Comparison of ENCODE assay signal across 31 cellular contexts in the genomic region with DNA sequence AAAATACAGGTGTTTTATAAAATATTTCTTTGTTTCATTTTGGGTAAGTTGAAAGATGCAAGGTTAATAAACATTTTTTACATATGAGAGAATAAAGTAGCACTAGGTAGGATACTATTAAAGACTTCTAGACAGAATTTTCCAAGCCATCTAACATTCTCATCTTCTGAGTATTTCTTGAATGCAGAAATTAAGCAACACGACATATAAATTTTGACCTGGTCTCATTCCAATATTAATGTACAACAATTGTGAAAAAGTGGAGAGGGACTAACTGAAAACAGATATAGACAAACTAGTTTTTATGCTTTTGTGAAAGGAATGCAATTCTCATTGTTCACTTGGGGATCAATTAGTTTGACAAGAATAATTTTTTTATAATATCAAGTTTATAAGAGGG.
"Had no signal": no experiment of that assay in that cellular context is flagged by ENCODE, and none has a peak within 500 bp of the region (broad histone marks: within the 10 kb centered on the region; RNA-seq: fewer than 3 reads in every experiment).

No MANE protein-coding gene starts in this region.

- H3K27ac ChIP-seq: neutrophil, ovary, parathyroid adenoma, psoas muscle, right lobe of liver, sigmoid colon, suprapubic skin, testis, tibial artery, transverse colon, upper lobe of right lung, uterus had no signal

- DNase-seq: naive thymus-derived CD8-positive, alpha-beta T cell; nephron progenitor cell; nucleus accumbens; ovary; posterior cingulate gyrus; psoas muscle; right cardiac atrium; right lobe of liver; sigmoid colon; small intestine; stimulated activated CD4-positive, alpha-beta T cell treated with anti-CD3 and anti-CD28 coated beads, Interleukin-15, amount 100 ng/mL, for 24 hours; stimulated activated CD4-positive, alpha-beta T cell treated with anti-CD3 and anti-CD28 coated beads, Interleukin-4, amount 100 ng/mL, for 1 hour; stimulated activated CD4-positive, alpha-beta T cell treated with anti-CD3 and anti-CD28 coated beads, Interleukin-4, amount 100 ng/mL, for 4 hours; stimulated activated CD8-positive, alpha-beta memory T cell treated with anti-CD3 and anti-CD28 coated beads, Interleukin-4, amount 100 ng/mL, for 48 hours; stimulated activated naive CD4-positive, alpha-beta T cell; stimulated activated naive CD8-positive, alpha-beta T cell treated with anti-CD3 and anti-CD28 coated beads, Interleukin-15, amount 100 ng/mL, for 72 hours; stimulated activated naive CD8-positive, alpha-beta T cell treated with anti-CD3 and anti-CD28 coated beads, Interleukin-15, Interleukin-2, amounts not matched to agents 100 U/mL and 50 U/mL, for 24 hours; substantia nigra; testis; tibial artery; transverse colon; upper lobe of right lung; uterus had no signal

- H3K27me3 Mint-ChIP-seq: natural killer cell treated with Interleukin-12 subunit alpha and Interleukin-12 subunit beta and Interleukin-15 and Interleukin-18, amount 100 ng/mL, for 72 hours; stimulated activated memory B cell treated with anti-CD40 and anti-IgM and Interleukin-4, amounts not matched to agents 10 μg/mL and 1 μg/mL and 100 μg/mL, for 72 hours had no signal

- H2AFZ ChIP-seq: parathyroid adenoma had no signal

- H3K4me3 Mint-ChIP-seq: naive thymus-derived CD8-positive, alpha-beta T cell; natural killer cell treated with Interleukin-12 subunit alpha and Interleukin-12 subunit beta and Interleukin-15 and Interleukin-18, amount 100 ng/mL, for 72 hours; nephron progenitor cell; neural crest cell; stimulated activated memory B cell treated with anti-CD40 and anti-IgM and Interleukin-4, amounts not matched to agents 10 μg/mL and 1 μg/mL and 100 μg/mL, for 72 hours; stimulated activated naive CD8-positive, alpha-beta T cell treated with anti-CD3 and anti-CD28 coated beads, Interleukin-15, amount 100 ng/mL, for 72 hours; type B pancreatic cell had no signal

- H3K36me3 ChIP-seq: neutrophil, ovary, right lobe of liver, sigmoid colon, suprapubic skin, tibial artery, transverse colon, upper lobe of right lung, uterus had no signal

- ATAC-seq: naive thymus-derived CD8-positive, alpha-beta T cell; natural killer cell treated with Interleukin-12 subunit alpha and Interleukin-12 subunit beta and Interleukin-15 and Interleukin-18, amount 100 ng/mL, for 72 hours; psoas muscle; right cardiac atrium; right lobe of liver; stimulated activated memory B cell treated with anti-CD40 and anti-IgM and Interleukin-4, amounts not matched to agents 10 μg/mL and 1 μg/mL and 100 μg/mL, for 72 hours; stimulated activated naive CD8-positive, alpha-beta T cell treated with anti-CD3 and anti-CD28 coated beads, Interleukin-15, amount 100 ng/mL, for 72 hours; stimulated activated naive CD8-positive, alpha-beta T cell treated with anti-CD3 and anti-CD28 coated beads, Interleukin-15, Interleukin-2, amounts not matched to agents 100 U/mL and 50 U/mL, for 24 hours; upper lobe of right lung had no signal

- H3K4me1 ChIP-seq: parathyroid adenoma, right lobe of liver, testis, transverse colon, upper lobe of right lung, uterus had no signal

- H3K36me3 Mint-ChIP-seq: naive thymus-derived CD8-positive, alpha-beta T cell; natural killer cell treated with Interleukin-12 subunit alpha and Interleukin-12 subunit beta and Interleukin-15 and Interleukin-18, amount 100 ng/mL, for 72 hours; stimulated activated memory B cell treated with anti-CD40 and anti-IgM and Interleukin-4, amounts not matched to agents 10 μg/mL and 1 μg/mL and 100 μg/mL, for 72 hours; type B pancreatic cell had no signal

- H3K9ac ChIP-seq: parathyroid adenoma had no signal

- H3K4me1 Mint-ChIP-seq: neural crest cell; stimulated activated memory B cell treated with anti-CD40 and anti-IgM and Interleukin-4, amounts not matched to agents 10 μg/mL and 1 μg/mL and 100 μg/mL, for 72 hours had no signal

- H3K9me3 Mint-ChIP-seq: naive thymus-derived CD8-positive, alpha-beta T cell; natural killer cell treated with Interleukin-12 subunit alpha and Interleukin-12 subunit beta and Interleukin-15 and Interleukin-18, amount 100 ng/mL, for 72 hours; nephron progenitor cell; neural crest cell; stimulated activated memory B cell treated with anti-CD40 and anti-IgM and Interleukin-4, amounts not matched to agents 10 μg/mL and 1 μg/mL and 100 μg/mL, for 72 hours; stimulated activated naive CD8-positive, alpha-beta T cell treated with anti-CD3 and anti-CD28 coated beads, Interleukin-15, amount 100 ng/mL, for 72 hours; type B pancreatic cell had no signal

- H3K27ac Mint-ChIP-seq: natural killer cell treated with Interleukin-12 subunit alpha and Interleukin-12 subunit beta and Interleukin-15 and Interleukin-18, amount 100 ng/mL, for 72 hours; nephron progenitor cell; progenitor cell of endocrine pancreas; stimulated activated memory B cell treated with anti-CD40 and anti-IgM and Interleukin-4, amounts not matched to agents 10 μg/mL and 1 μg/mL and 100 μg/mL, for 72 hours; stimulated activated naive CD8-positive, alpha-beta T cell treated with anti-CD3 and anti-CD28 coated beads, Interleukin-15, amount 100 ng/mL, for 72 hours; type B pancreatic cell had no signal

- H3K27me3 ChIP-seq: neutrophil, ovary, right lobe of liver, sigmoid colon, suprapubic skin, testis, tibial artery, transverse colon, upper lobe of right lung, uterus had no signal

- H3K79me2 ChIP-seq: parathyroid adenoma had no signal

- H3K9me3 ChIP-seq: neutrophil, ovary, psoas muscle, right lobe of liver, sigmoid colon, suprapubic skin, testis, tibial artery, transverse colon, upper lobe of right lung, uterus had no signal

- H3K4me3 ChIP-seq: ovary, psoas muscle, right lobe of liver, sigmoid colon, suprapubic skin, testis, tibial artery, transverse colon, upper lobe of right lung, uterus had no signal
